8 cellular contexts compared by ENCODE assay signal in genomic region chr9:19049872-19050636, GRCh38. TPM values are rescaled to one million over a fixed set of nuclear protein-coding genes. Genes with fewer than 3 reads are reported as not detected.
DNase-seq lines count a peak whose midpoint lies in the region; ATAC-seq and TF ChIP-seq lines count a peak whose summit lies in the region.

No MANE protein-coding gene starts in this region.

- H3K4me3 ChIP-seq in DOHH2 (ENCODE audit: low read length) (peak overlapping the region; percentile 100), left ventricle myocardium inferior (peak overlapping the region; percentile 94), psoas muscle (peak overlapping the region; percentile 94)

- H3K4me1 ChIP-seq in DOHH2 (ENCODE audit: control insufficient read depth, low read length) (peaks cover 35% of the 10 kb centered on the region), left ventricle myocardium inferior (peaks cover 53% of the 10 kb centered on the region), psoas muscle (peaks cover 29% of the 10 kb centered on the region)

- H3F3A ChIP-seq in DOHH2 (ENCODE audit: control insufficient read depth, insufficient read depth): peaks cover 26% of the 10 kb centered on the region

- no peak for TF ChIP-seq CTCF in DOHH2 (IDR thresholded peaks at IDR 0.05; ENCODE audit: low read depth, low read length, poor library complexity, severe bottlenecking)
- TF ChIP-seq CTCF in left ventricle myocardium inferior (IDR thresholded peaks at IDR 0.05; ENCODE audit: borderline replicate concordance): no peak
- no peak for TF ChIP-seq CTCF in psoas muscle (IDR thresholded peaks at IDR 0.05)

- H3K9me2 ChIP-seq in DOHH2 (replicated peaks; ENCODE audit: control insufficient read depth, low read length): no peaks in the 10 kb centered on the region

- H3K4me2 ChIP-seq in DOHH2 (ENCODE audit: low read length): peak overlapping the region; percentile 98

- H3K27ac Mint-ChIP-seq in IgD-negative memory B cell: peak overlapping the region; percentile 91 to 99 (median 99)
- H3K27ac Mint-ChIP-seq in activated naive CD8-positive, alpha-beta T cell: peak overlapping the region; percentile 78

- no peaks in the 10 kb centered on the region for H3K9me3 Mint-ChIP-seq in IgD-negative memory B cell
- peaks cover 3% of the 10 kb centered on the region for H3K9me3 Mint-ChIP-seq in activated naive CD8-positive, alpha-beta T cell (ENCODE audit: low read depth)

- H3K27me3 Mint-ChIP-seq in IgD-negative memory B cell: no peaks in the 10 kb centered on the region
- no peaks in the 10 kb centered on the region for H3K27me3 Mint-ChIP-seq in activated naive CD8-positive, alpha-beta T cell

- 4 to 5% (median 4%) methylated on average over 36 of the region's 36 CpGs for WGBS in psoas muscle, 3 donors

- H3K36me3 Mint-ChIP-seq in IgD-negative memory B cell: peaks cover 4% of the 10 kb centered on the region
- H3K36me3 Mint-ChIP-seq in activated naive CD8-positive, alpha-beta T cell: peaks cover 3% of the 10 kb centered on the region

- intact Hi-C loops in left ventricle myocardium inferior (cut with micrococcal nuclease) (no loop called here), psoas muscle (cut with DNase I) (loop anchor here (5.0 to 10.0 kb wide), 4 partner anchors 52 to 407 kb away; partner anchors contain the start of gene HAUS6 (in 1 of the 2))

- H3K27me3 ChIP-seq in DOHH2 (ENCODE audit: control insufficient read depth, low read length) (no peaks in the 10 kb centered on the region), left ventricle myocardium inferior (ENCODE audit: low read depth) (no peaks in the 10 kb centered on the region), psoas muscle (ENCODE audit: insufficient read depth in 3 of 3, low read length in 2 of 3) (no peaks in the 10 kb centered on the region)

- H3K79me2 ChIP-seq in DOHH2 (ENCODE audit: control insufficient read depth, low read length): peaks cover 31% of the 10 kb centered on the region

- H3K36me3 ChIP-seq in DOHH2 (ENCODE audit: control insufficient read depth, low read length) (peaks cover 25% of the 10 kb centered on the region), left ventricle myocardium inferior (peaks cover 8% of the 10 kb centered on the region), psoas muscle (ENCODE audit: insufficient read depth in 1 of 2, low read depth in 1 of 2) (peaks cover 0 to 16% of the 10 kb centered on the region in 2 donors)

- peak overlapping the region; percentile 91 to 96 (median 94) for H3K4me3 Mint-ChIP-seq in IgD-negative memory B cell
- peak overlapping the region; percentile 94 for H3K4me3 Mint-ChIP-seq in activated naive CD8-positive, alpha-beta T cell

- peak overlapping the region; percentile 85 for H3K27ac ChIP-seq in DOHH2 (ENCODE audit: low read depth, low read length)
- H3K27ac ChIP-seq in left ventricle myocardium inferior (replicated peaks): peak overlapping the region; percentile 96
- peak overlapping the region; percentile 97 for H3K27ac ChIP-seq in psoas muscle

- H3K9me3 ChIP-seq in DOHH2 (ENCODE audit: control insufficient read depth, insufficient read depth, low read length) (no peaks in the 10 kb centered on the region), left ventricle myocardium inferior (replicated peaks) (no peaks in the 10 kb centered on the region), psoas muscle (no peaks in the 10 kb centered on the region)

- ATAC-seq in psoas muscle (peak in 3 of 4 donors; percentile 4 to 15 (median 8)), GM21786 (IDR thresholded peaks at IDR 0.05; ENCODE audit: unreplicated experiment) (no peak), GM21576 (IDR thresholded peaks at IDR 0.05; ENCODE audit: unreplicated experiment) (no peak)

- H3K4me1 Mint-ChIP-seq in IgD-negative memory B cell: peaks cover 20 to 27% (median 24%) of the 10 kb centered on the region in 3 donors
- H3K4me1 Mint-ChIP-seq in activated naive CD8-positive, alpha-beta T cell (ENCODE audit: low read depth): peaks cover 32% of the 10 kb centered on the region

- no peaks in the 10 kb centered on the region; the same call in 1 of the 2 replicates for H4K20me1 ChIP-seq in DOHH2 (ENCODE audit: control insufficient read depth, insufficient read depth, low read depth, low read length)

- no peak for DNase-seq in left ventricle myocardium inferior
- DNase-seq in psoas muscle: no peak
- DNase-seq in NCI-H2029 treated with DMSO at 0.1 percent for 48 hours (lab: John Stamatoyannopoulos, UW): no peak

RNA-seq across cellular contexts. Expression of gene RRAGA, which starts 0.8 kb away (rescaled TPM):
- polyA plus RNA-seq in IgD-negative memory B cell: 80.1 TPM
- total RNA-seq in left ventricle myocardium inferior: 78.8 TPM
- 100 to 1,000 TPM in 1 of 4 donors, 10 to 100 TPM in 3; 88.3 to 107 (median 94.2) TPM for total RNA-seq in psoas muscle
- polyA plus RNA-seq in psoas muscle: 100 to 1,000 TPM in 2 of 3 donors, 10 to 100 TPM in 1; 83.0 to 132 (median 119) TPM

RNA-seq across cellular contexts. Expression of gene SAXO1, which starts 17.0 kb away (rescaled TPM):
- polyA plus RNA-seq in IgD-negative memory B cell (not detected), psoas muscle (under 1 TPM in 1 of 3 donors, not detected in 2; 0.38 TPM)
- total RNA-seq in left ventricle myocardium inferior (0.03 TPM), psoas muscle (1 to 10 TPM in 1 of 4 donors, under 1 TPM in 1, not detected in 2; 0.08 to 1.9 TPM)

RNA-seq across cellular contexts. Expression of gene HAUS6, which starts 52.6 kb away (rescaled TPM):
- polyA plus RNA-seq in IgD-negative memory B cell: 3.7 TPM
- total RNA-seq in left ventricle myocardium inferior: 5.6 TPM
- total RNA-seq in psoas muscle: 10 to 100 TPM in 1 of 4 donors, 1 to 10 TPM in 3; 3.3 to 10.9 (median 4.1) TPM
- polyA plus RNA-seq in psoas muscle: 1 to 10 TPM; 2.4 to 7.6 (median 5.6) TPM

Comparison
In these comparisons a context has a peak if more than half of its experiments do, and no peak if none do; other contexts are left out.
1. ATAC-seq: peak in psoas muscle (3 of 4); none in GM21786 (single experiment) and GM21576 (single experiment).
2. Peak in every context shown above with its lines, with median percentiles within 50 percentile points of each other: H3K27ac ChIP-seq and H3K4me3 ChIP-seq.